Comparison of ENCODE assay signal across 6 cellular contexts in genomic region chr4:17699380-17699779, GRCh38.
"Had no signal": no experiment of that assay in that cellular context is flagged by ENCODE, and none has a peak within 500 bp of the region (broad histone marks: within the 10 kb centered on the region; RNA-seq: fewer than 3 reads in every experiment).

No MANE protein-coding gene starts in this region.

- H3K4me3 ChIP-seq: K562 had no signal

- H3K27ac ChIP-seq: HL-60, KMS-11 had no signal

- DNase-seq: IMR-90, KBM-7, KG1 had no signal
